Comparison of ENCODE assay signal across 13 cellular contexts in genomic region chr4:41155194-41155830, GRCh38. TPM values are rescaled to one million over a fixed set of nuclear protein-coding genes. Genes with fewer than 3 reads are reported as not detected.
A peak's percentile ranks its signal among the peaks of the same experiment; 100 is the strongest.
DNase-seq lines count a peak whose midpoint lies in the region; ATAC-seq and TF ChIP-seq lines count a peak whose summit lies in the region.
"Had no signal": no experiment of that assay in that cellular context is flagged by ENCODE, and none has a peak within 500 bp of the region (broad histone marks: within the 10 kb centered on the region; RNA-seq: fewer than 3 reads in every experiment).

No MANE protein-coding gene starts in this region.

- TF ChIP-seq CTCF in astrocyte of the spinal cord (IDR thresholded peaks at IDR 0.05; ENCODE audit: low read depth, low read length) (no peak), left ventricle myocardium inferior (IDR thresholded peaks at IDR 0.05; ENCODE audit: borderline replicate concordance) (no peak)
- no peak for TF ChIP-seq CTCF in activated CD8-positive, alpha-beta T cell treated with anti-CD3 and anti-CD28 coated beads for 36 hours (IDR thresholded peaks at IDR 0.05)

- H4K20me1 ChIP-seq in GM23248 (ENCODE audit: insufficient read depth), result no peaks in the 10 kb centered on the region

- no peak overlapping the region for H3K27ac Mint-ChIP-seq in activated CD8-positive, alpha-beta T cell treated with anti-CD3 and anti-CD28 coated beads for 36 hours
- H3K27ac Mint-ChIP-seq: activated CD4-positive, alpha-beta T cell treated with anti-CD3 and anti-CD28 coated beads, Interleukin-2, amount 10 ng/mL, durations not matched to agents 7 days and 5 days; activated naive CD8-positive, alpha-beta T cell treated with anti-CD3 and anti-CD28 coated beads, Interleukin-2, amount 50 U/mL, for 24 hours had no signal

- intact Hi-C loops in left ventricle myocardium inferior (cut with micrococcal nuclease), result no loop called here
- intact Hi-C loops in activated CD8-positive, alpha-beta T cell treated with anti-CD3 and anti-CD28 coated beads for 36 hours (cut with micrococcal nuclease), result no loop called here

- DNase-seq in GM23248 (peak; percentile 86), astrocyte of the spinal cord (ENCODE audit: low read depth, low spot score) (peak; percentile 81), left ventricle myocardium inferior (no peak), NCI-H2227 treated with DMSO at 0.1 percent for 48 hours (lab: John Stamatoyannopoulos, UW) (no peak)
- DNase-seq in activated CD8-positive, alpha-beta T cell treated with anti-CD3 and anti-CD28 coated beads for 36 hours, result no peak
- DNase-seq: activated CD4-positive, alpha-beta T cell treated with anti-CD3 and anti-CD28 coated beads, Interleukin-2, amount 10 ng/mL, durations not matched to agents 7 days and 5 days; activated naive CD8-positive, alpha-beta T cell treated with anti-CD3 and anti-CD28 coated beads, Interleukin-2, amount 50 U/mL, for 24 hours; NCI-H187; occipital lobe; PC-9 had no signal

- POLR2A ChIA-PET in activated CD8-positive, alpha-beta T cell treated with anti-CD3 and anti-CD28 coated beads for 36 hours (lab: Charles Lee), result no interaction called here

- H3K36me3 ChIP-seq in GM23248 (ENCODE audit: low read depth) (no peaks in the 10 kb centered on the region), left ventricle myocardium inferior (no peaks in the 10 kb centered on the region), rectal smooth muscle tissue (ENCODE audit: control insufficient read depth, insufficient read depth, low read length) (no peaks in the 10 kb centered on the region)

- H3K9ac ChIP-seq in GM23248 (peak overlapping the region; percentile 44), rectal smooth muscle tissue (ENCODE audit: low read length) (no peak overlapping the region)

- H3K27ac ChIP-seq in GM23248 (peak overlapping the region; percentile 67), left ventricle myocardium inferior (replicated peaks) (peak overlapping the region; percentile 46), rectal smooth muscle tissue (ENCODE audit: low read depth, low read length) (peak overlapping the region; percentile 10)
- H3K27ac ChIP-seq: PC-9 had no signal

- H3K4me3 ChIP-seq in GM23248 (peak overlapping the region; percentile 64), astrocyte of the spinal cord (ENCODE audit: low read depth, low read length) (no peak overlapping the region), left ventricle myocardium inferior (no peak overlapping the region), rectal smooth muscle tissue (ENCODE audit: low read length) (peak overlapping the region; percentile 5)
- H3K4me3 ChIP-seq: PC-9 had no signal

- H3K27me3 Mint-ChIP-seq in activated CD8-positive, alpha-beta T cell treated with anti-CD3 and anti-CD28 coated beads for 36 hours, result no peaks in the 10 kb centered on the region

- peaks cover 83% of the 10 kb centered on the region for H3K79me2 ChIP-seq in GM23248 (ENCODE audit: insufficient read depth)

- no peaks in the 10 kb centered on the region for H3K27me3 ChIP-seq in GM23248 (replicated peaks; ENCODE audit: insufficient read depth)
- H3K27me3 ChIP-seq in left ventricle myocardium inferior (ENCODE audit: low read depth), result no peaks in the 10 kb centered on the region
- H3K27me3 ChIP-seq in rectal smooth muscle tissue (ENCODE audit: control insufficient read depth, insufficient read depth, low read length), result no peaks in the 10 kb centered on the region

- CTCF ChIA-PET in activated CD8-positive, alpha-beta T cell treated with anti-CD3 and anti-CD28 coated beads for 36 hours (lab: Charles Lee), result no interaction called here

- in situ Hi-C loops in GM23248 (cut with MboI) (no loop called here), astrocyte of the spinal cord (cut with HindIII; ENCODE audit: low sequenced_read_pairs) (no loop called here)

- peaks cover 56% of the 10 kb centered on the region for H3F3A ChIP-seq in GM23248 (ENCODE audit: insufficient read depth)

- H3K4me1 ChIP-seq in GM23248 (ENCODE audit: insufficient read depth) (peaks cover 49% of the 10 kb centered on the region), left ventricle myocardium inferior (peaks cover 50% of the 10 kb centered on the region), rectal smooth muscle tissue (ENCODE audit: control insufficient read depth, insufficient read depth, low read length) (peaks cover 6% of the 10 kb centered on the region)

- H3K9me3 ChIP-seq in GM23248 (ENCODE audit: low read depth) (no peaks in the 10 kb centered on the region), left ventricle myocardium inferior (replicated peaks) (no peaks in the 10 kb centered on the region)

- peak overlapping the region; percentile 37; the same call in 1 of the 2 replicates for H2AFZ ChIP-seq in GM23248
- H2AFZ ChIP-seq: PC-9 had no signal

- H3K4me3 Mint-ChIP-seq in activated CD8-positive, alpha-beta T cell treated with anti-CD3 and anti-CD28 coated beads for 36 hours, result no peak overlapping the region
- H3K4me3 Mint-ChIP-seq: activated CD4-positive, alpha-beta T cell treated with anti-CD3 and anti-CD28 coated beads, Interleukin-2, amount 10 ng/mL, durations not matched to agents 7 days and 5 days; activated naive CD8-positive, alpha-beta T cell treated with anti-CD3 and anti-CD28 coated beads, Interleukin-2, amount 50 U/mL, for 24 hours had no signal

- 3 to 5% methylated on average over 5 of the region's 5 CpGs for WGBS in GM23248 (ENCODE audit: low coverage in 1 of 2, low lambda C conversion rate in 2 of 2, missing lambda C conversion rate in 2 of 2), 2 experiments

- H3K9me2 ChIP-seq in GM23248 (ENCODE audit: insufficient read depth), result no peaks in the 10 kb centered on the region

- no peaks in the 10 kb centered on the region for H3K36me3 Mint-ChIP-seq in activated CD8-positive, alpha-beta T cell treated with anti-CD3 and anti-CD28 coated beads for 36 hours (ENCODE audit: low read depth)

- ATAC-seq in HG02870 (IDR thresholded peaks at IDR 0.05; ENCODE audit: unreplicated experiment) (no peak), HG02798 (IDR thresholded peaks at IDR 0.05; ENCODE audit: poor library complexity, unreplicated experiment) (no peak)
- no peak for ATAC-seq in activated CD8-positive, alpha-beta T cell treated with anti-CD3 and anti-CD28 coated beads for 36 hours
- ATAC-seq: activated naive CD8-positive, alpha-beta T cell treated with anti-CD3 and anti-CD28 coated beads, Interleukin-2, amount 50 U/mL, for 24 hours had no signal

- no peaks in the 10 kb centered on the region for H3K9me3 Mint-ChIP-seq in activated CD8-positive, alpha-beta T cell treated with anti-CD3 and anti-CD28 coated beads for 36 hours
- H3K9me3 Mint-ChIP-seq: activated CD4-positive, alpha-beta T cell treated with anti-CD3 and anti-CD28 coated beads, Interleukin-2, amount 10 ng/mL, durations not matched to agents 7 days and 5 days; activated naive CD8-positive, alpha-beta T cell treated with anti-CD3 and anti-CD28 coated beads, Interleukin-2, amount 50 U/mL, for 24 hours had no signal

- peak overlapping the region; percentile 90 for H3K4me2 ChIP-seq in GM23248 (ENCODE audit: unreplicated experiment)
- H3K4me2 ChIP-seq: PC-9 had no signal

- no peaks in the 10 kb centered on the region for H3K4me1 Mint-ChIP-seq in activated CD8-positive, alpha-beta T cell treated with anti-CD3 and anti-CD28 coated beads for 36 hours (ENCODE audit: low read depth)
- H3K4me1 Mint-ChIP-seq: activated CD4-positive, alpha-beta T cell treated with anti-CD3 and anti-CD28 coated beads, Interleukin-2, amount 10 ng/mL, durations not matched to agents 7 days and 5 days; activated naive CD8-positive, alpha-beta T cell treated with anti-CD3 and anti-CD28 coated beads, Interleukin-2, amount 50 U/mL, for 24 hours had no signal

RNA-seq across cellular contexts. Expression of gene APBB2, which starts 59.0 kb away (rescaled TPM):
- total RNA-seq in GM23248 (2014; rRNA removed; shearing (Covaris generic)), result 61.0 and 83.8 TPM in 2 replicates
- 22.0 and 24.1 TPM in 2 replicates for polyA plus RNA-seq in GM23248 (2016; fragmentation: Nextera tagmentation; extraction: Ambion mirVana)
- 23.5 TPM for total RNA-seq in left ventricle myocardium inferior
- total RNA-seq in activated CD8-positive, alpha-beta T cell treated with anti-CD3 and anti-CD28 coated beads for 36 hours, result 1 to 10 TPM in 1 of 2 experiments, under 1 TPM in 1; 0.89 to 2.3 TPM

Comparison
In these comparisons a context has a peak if more than half of its experiments do, and no peak if none do; other contexts are left out.
1. DNase-seq: peak in GM23248 (single experiment) and astrocyte of the spinal cord (single experiment); none in left ventricle myocardium inferior (single experiment), activated CD8-positive, alpha-beta T cell treated with anti-CD3 and anti-CD28 coated beads for 36 hours (single experiment) and NCI-H2227 treated with DMSO at 0.1 percent for 48 hours (single experiment).
2. H3K27ac ChIP-seq: peak in every context shown above with its lines; median percentile 67 in GM23248; 46 in left ventricle myocardium inferior; 10 in rectal smooth muscle tissue.
3. H3K4me3 ChIP-seq: peak in GM23248 (single experiment) and rectal smooth muscle tissue (single experiment); none in astrocyte of the spinal cord (single experiment) and left ventricle myocardium inferior (single experiment).